ENCODE assay signal across 1 cellular context in genomic region chr14:100844082-100844408, GRCh38.
TF ChIP-seq lines count a peak whose summit lies in the region.

No MANE protein-coding gene starts in this region.

TF ChIP-seq in WTC11, 78 proteins besides CTCF, POLR2A, EP300 and RAD21 (continued from another document):
- TF ChIP-seq, protein P1, sequence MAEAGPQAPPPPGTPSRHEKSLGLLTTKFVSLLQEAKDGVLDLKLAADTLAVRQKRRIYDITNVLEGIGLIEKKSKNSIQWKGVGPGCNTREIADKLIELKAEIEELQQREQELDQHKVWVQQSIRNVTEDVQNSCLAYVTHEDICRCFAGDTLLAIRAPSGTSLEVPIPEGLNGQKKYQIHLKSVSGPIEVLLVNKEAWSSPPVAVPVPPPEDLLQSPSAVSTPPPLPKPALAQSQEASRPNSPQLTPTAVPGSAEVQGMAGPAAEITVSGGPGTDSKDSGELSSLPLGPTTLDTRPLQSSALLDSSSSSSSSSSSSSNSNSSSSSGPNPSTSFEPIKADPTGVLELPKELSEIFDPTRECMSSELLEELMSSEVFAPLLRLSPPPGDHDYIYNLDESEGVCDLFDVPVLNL (CRISPR knock-in tag; IDR thresholded peaks at IDR 0.05; ENCODE audit: borderline replicate concordance, low read depth): no peak
- TF ChIP-seq PRRX2 (CRISPR knock-in tag; IDR thresholded peaks at IDR 0.05) (no peak), NFYB (CRISPR knock-in tag; conservative IDR thresholded peaks at IDR 0.05; ENCODE audit: low read depth) (no peak)
- TF ChIP-seq, protein P2, sequence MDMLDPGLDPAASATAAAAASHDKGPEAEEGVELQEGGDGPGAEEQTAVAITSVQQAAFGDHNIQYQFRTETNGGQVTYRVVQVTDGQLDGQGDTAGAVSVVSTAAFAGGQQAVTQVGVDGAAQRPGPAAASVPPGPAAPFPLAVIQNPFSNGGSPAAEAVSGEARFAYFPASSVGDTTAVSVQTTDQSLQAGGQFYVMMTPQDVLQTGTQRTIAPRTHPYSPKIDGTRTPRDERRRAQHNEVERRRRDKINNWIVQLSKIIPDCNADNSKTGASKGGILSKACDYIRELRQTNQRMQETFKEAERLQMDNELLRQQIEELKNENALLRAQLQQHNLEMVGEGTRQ (CRISPR knock-in tag; IDR thresholded peaks at IDR 0.05): no peak
- TF ChIP-seq, protein P3, sequence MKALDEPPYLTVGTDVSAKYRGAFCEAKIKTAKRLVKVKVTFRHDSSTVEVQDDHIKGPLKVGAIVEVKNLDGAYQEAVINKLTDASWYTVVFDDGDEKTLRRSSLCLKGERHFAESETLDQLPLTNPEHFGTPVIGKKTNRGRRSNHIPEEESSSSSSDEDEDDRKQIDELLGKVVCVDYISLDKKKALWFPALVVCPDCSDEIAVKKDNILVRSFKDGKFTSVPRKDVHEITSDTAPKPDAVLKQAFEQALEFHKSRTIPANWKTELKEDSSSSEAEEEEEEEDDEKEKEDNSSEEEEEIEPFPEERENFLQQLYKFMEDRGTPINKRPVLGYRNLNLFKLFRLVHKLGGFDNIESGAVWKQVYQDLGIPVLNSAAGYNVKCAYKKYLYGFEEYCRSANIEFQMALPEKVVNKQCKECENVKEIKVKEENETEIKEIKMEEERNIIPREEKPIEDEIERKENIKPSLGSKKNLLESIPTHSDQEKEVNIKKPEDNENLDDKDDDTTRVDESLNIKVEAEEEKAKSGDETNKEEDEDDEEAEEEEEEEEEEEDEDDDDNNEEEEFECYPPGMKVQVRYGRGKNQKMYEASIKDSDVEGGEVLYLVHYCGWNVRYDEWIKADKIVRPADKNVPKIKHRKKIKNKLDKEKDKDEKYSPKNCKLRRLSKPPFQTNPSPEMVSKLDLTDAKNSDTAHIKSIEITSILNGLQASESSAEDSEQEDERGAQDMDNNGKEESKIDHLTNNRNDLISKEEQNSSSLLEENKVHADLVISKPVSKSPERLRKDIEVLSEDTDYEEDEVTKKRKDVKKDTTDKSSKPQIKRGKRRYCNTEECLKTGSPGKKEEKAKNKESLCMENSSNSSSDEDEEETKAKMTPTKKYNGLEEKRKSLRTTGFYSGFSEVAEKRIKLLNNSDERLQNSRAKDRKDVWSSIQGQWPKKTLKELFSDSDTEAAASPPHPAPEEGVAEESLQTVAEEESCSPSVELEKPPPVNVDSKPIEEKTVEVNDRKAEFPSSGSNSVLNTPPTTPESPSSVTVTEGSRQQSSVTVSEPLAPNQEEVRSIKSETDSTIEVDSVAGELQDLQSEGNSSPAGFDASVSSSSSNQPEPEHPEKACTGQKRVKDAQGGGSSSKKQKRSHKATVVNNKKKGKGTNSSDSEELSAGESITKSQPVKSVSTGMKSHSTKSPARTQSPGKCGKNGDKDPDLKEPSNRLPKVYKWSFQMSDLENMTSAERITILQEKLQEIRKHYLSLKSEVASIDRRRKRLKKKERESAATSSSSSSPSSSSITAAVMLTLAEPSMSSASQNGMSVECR (CRISPR knock-in tag; IDR thresholded peaks at IDR 0.05; ENCODE audit: borderline replicate concordance): no peak
